17 cellular contexts compared by ENCODE assay signal in the genomic region with DNA sequence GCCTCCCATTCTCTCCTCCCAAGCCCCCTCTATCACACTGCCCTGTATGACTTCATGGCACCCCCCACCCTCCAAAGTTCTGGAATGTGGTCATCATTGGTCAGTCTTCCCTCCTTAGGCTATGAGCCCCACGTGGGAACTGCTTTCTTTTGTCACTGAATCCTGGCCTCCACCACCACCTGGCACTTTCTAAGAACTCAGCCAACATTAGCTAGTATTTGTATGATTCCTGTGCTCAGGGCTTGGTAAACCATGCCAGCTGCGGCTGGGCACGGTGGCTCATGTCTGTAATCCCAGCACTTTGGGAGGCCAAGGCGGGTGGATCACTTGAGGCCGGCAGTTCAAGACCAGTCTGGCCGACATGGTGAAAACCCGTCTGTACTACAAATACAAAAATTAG. TPM values are rescaled to one million over a fixed set of nuclear protein-coding genes. Genes with fewer than 3 reads are reported as not detected.
A peak's percentile ranks its signal among the peaks of the same experiment; 100 is the strongest.
DNase-seq lines count a peak whose midpoint lies in the region; ATAC-seq and TF ChIP-seq lines count a peak whose summit lies in the region.
"Had no signal": no experiment of that assay in that cellular context is flagged by ENCODE, and none has a peak within 500 bp of the region (broad histone marks: within the 10 kb centered on the region; RNA-seq: fewer than 3 reads in every experiment).

No MANE protein-coding gene starts in this region.

- H3K4me3 ChIP-seq in GM23338 = no peak overlapping the region
- H3K4me3 ChIP-seq in OCI-LY1 (ENCODE audit: low read depth, low read length, poor library complexity, severe bottlenecking) = no peak overlapping the region
- no peak overlapping the region for H3K4me3 ChIP-seq in left lung
- H3K4me3 ChIP-seq: breast epithelium, heart right ventricle, testis had no signal

- peaks cover 18% of the 10 kb centered on the region for H3K4me1 Mint-ChIP-seq in GM23338
- H3K4me1 Mint-ChIP-seq in stimulated activated effector memory CD8-positive, alpha-beta T cell treated with anti-CD3 and anti-CD28 coated beads, Interleukin-12 subunit alpha, Interleukin-12 subunit beta, amount 100 ng/mL, for 72 hours = peaks cover 6% of the 10 kb centered on the region

- H3K4me3 Mint-ChIP-seq in GM23338 = no peak overlapping the region
- no peak overlapping the region for H3K4me3 Mint-ChIP-seq in stimulated activated effector memory CD8-positive, alpha-beta T cell treated with anti-CD3 and anti-CD28 coated beads, Interleukin-12 subunit alpha, Interleukin-12 subunit beta, amount 100 ng/mL, for 72 hours
- H3K4me3 Mint-ChIP-seq: activated CD4-positive, alpha-beta memory T cell treated with anti-CD3 and anti-CD28 coated beads for 36 hours; activated naive CD8-positive, alpha-beta T cell treated with anti-CD3 and anti-CD28 coated beads, Interleukin-2, amount 10 ng/mL, durations not matched to agents 7 days and 5 days; activated T-cell treated with anti-CD3 and anti-CD28 coated beads, Interleukin-2, amount 50 U/mL, for 72 hours had no signal

- H3K4me1 ChIP-seq in GM23338 (ENCODE audit: insufficient read depth) (peaks cover 7% of the 10 kb centered on the region), OCI-LY1 (ENCODE audit: insufficient read depth, low read length, severe bottlenecking) (peaks cover 37% of the 10 kb centered on the region), left lung (peaks cover 0 to 2% of the 10 kb centered on the region in 2 donors)
- H3K4me1 ChIP-seq: breast epithelium had no signal

- no peaks in the 10 kb centered on the region for H3K9me2 ChIP-seq in GM23338 (ENCODE audit: insufficient read depth)
- no peaks in the 10 kb centered on the region for H3K9me2 ChIP-seq in OCI-LY1 (ENCODE audit: low read depth, low read length)

- ATAC-seq in GM23338 = no peak
- peak; percentile 31 for ATAC-seq in left lung
- no peak for ATAC-seq in stimulated activated effector memory CD8-positive, alpha-beta T cell treated with anti-CD3 and anti-CD28 coated beads, Interleukin-12 subunit alpha, Interleukin-12 subunit beta, amount 100 ng/mL, for 72 hours
- no peak for ATAC-seq in GM21529 (IDR thresholded peaks at IDR 0.05; ENCODE audit: unreplicated experiment)
- ATAC-seq: activated T-cell treated with anti-CD3 and anti-CD28 coated beads, Interleukin-2, amount 50 U/mL, for 72 hours; SK-N-SH treated with all-trans-retinoic acid at 6 μM for 48 hours had no signal

- no peaks in the 10 kb centered on the region for H4K20me1 ChIP-seq in GM23338 (replicated peaks; ENCODE audit: insufficient read depth)
- no peaks in the 10 kb centered on the region for H4K20me1 ChIP-seq in OCI-LY1 (ENCODE audit: insufficient read depth, low read length)

- H3K36me3 Mint-ChIP-seq in GM23338 (ENCODE audit: low read depth) = peaks cover 10% of the 10 kb centered on the region
- peaks cover 4% of the 10 kb centered on the region for H3K36me3 Mint-ChIP-seq in stimulated activated effector memory CD8-positive, alpha-beta T cell treated with anti-CD3 and anti-CD28 coated beads, Interleukin-12 subunit alpha, Interleukin-12 subunit beta, amount 100 ng/mL, for 72 hours
- H3K36me3 Mint-ChIP-seq: activated CD4-positive, alpha-beta memory T cell treated with anti-CD3 and anti-CD28 coated beads for 36 hours had no signal

- H3K9ac ChIP-seq in OCI-LY1 (ENCODE audit: low read length) = no peak overlapping the region

- peaks cover 21% of the 10 kb centered on the region for H3K9me3 Mint-ChIP-seq in GM23338
- no peaks in the 10 kb centered on the region for H3K9me3 Mint-ChIP-seq in stimulated activated effector memory CD8-positive, alpha-beta T cell treated with anti-CD3 and anti-CD28 coated beads, Interleukin-12 subunit alpha, Interleukin-12 subunit beta, amount 100 ng/mL, for 72 hours
- H3K9me3 Mint-ChIP-seq: activated naive CD8-positive, alpha-beta T cell treated with anti-CD3 and anti-CD28 coated beads, Interleukin-2, amount 10 ng/mL, durations not matched to agents 7 days and 5 days; activated T-cell treated with anti-CD3 and anti-CD28 coated beads, Interleukin-2, amount 50 U/mL, for 72 hours had no signal

- no peaks in the 10 kb centered on the region for H3K79me2 ChIP-seq in GM23338 (replicated peaks; ENCODE audit: insufficient read depth)
- H3K79me2 ChIP-seq in OCI-LY1 (ENCODE audit: insufficient read depth, low read length) = no peaks in the 10 kb centered on the region

- H3K9me3 ChIP-seq in OCI-LY1 (ENCODE audit: low read length) (no peaks in the 10 kb centered on the region), left lung (no peaks in the 10 kb centered on the region)
- H3K9me3 ChIP-seq: breast epithelium, heart right ventricle, testis had no signal

- H3K27me3 ChIP-seq in GM23338 (ENCODE audit: insufficient read depth) (no peaks in the 10 kb centered on the region), OCI-LY1 (ENCODE audit: insufficient read depth, low read length) (no peaks in the 10 kb centered on the region), left lung (no peaks in the 10 kb centered on the region)
- H3K27me3 ChIP-seq: breast epithelium, heart right ventricle, testis had no signal

- H3K36me3 ChIP-seq in GM23338 (ENCODE audit: insufficient read depth) (no peaks in the 10 kb centered on the region), OCI-LY1 (ENCODE audit: insufficient read depth, low read length) (no peaks in the 10 kb centered on the region), left lung (no peaks in the 10 kb centered on the region)
- H3K36me3 ChIP-seq: breast epithelium, heart right ventricle had no signal

- intact Hi-C loops in left lung (cut with DNase I) = no loop called here

- no peak for TF ChIP-seq CTCF in GM23338 (conservative IDR thresholded peaks at IDR 0.05; ENCODE audit: low read depth in 2 of 2)
- TF ChIP-seq CTCF in OCI-LY1 (IDR thresholded peaks at IDR 0.05; ENCODE audit: low read length) = no peak
- no peak for TF ChIP-seq CTCF in left lung (IDR thresholded peaks at IDR 0.05)
- TF ChIP-seq CTCF in GM10248 (IDR thresholded peaks at IDR 0.05; ENCODE audit: control extremely low read depth, extremely low read depth, low read depth, missing control alignments) = no peak

- H3K4me2 ChIP-seq in GM23338 (no peak overlapping the region), OCI-LY1 (ENCODE audit: low read length) (no peak overlapping the region)

- no peaks in the 10 kb centered on the region for H3F3A ChIP-seq in GM23338 (replicated peaks; ENCODE audit: low read depth)
- H3F3A ChIP-seq in OCI-LY1 (ENCODE audit: insufficient read depth, low read length) = no peaks in the 10 kb centered on the region

- DNase-seq in GM23338 (ENCODE audit: low spot score) (no peak), left lung (peak in 1 of 2 donors; percentile 31), NCI-H82 treated with DMSO at 0.1 percent for 48 hours (lab: John Stamatoyannopoulos, UW; ENCODE audit: unreplicated experiment) (no peak), GM10248 (ENCODE audit: extremely low spot score) (no peak), NCI-H1436 treated with DMSO at 0.1 percent for 48 hours (lab: John Stamatoyannopoulos, UW) (no peak)
- DNase-seq in stimulated activated effector memory CD8-positive, alpha-beta T cell treated with anti-CD3 and anti-CD28 coated beads, Interleukin-12 subunit alpha, Interleukin-12 subunit beta, amount 100 ng/mL, for 72 hours (ENCODE audit: low spot score in 2 of 2) = no peak
- DNase-seq: activated CD4-positive, alpha-beta memory T cell treated with anti-CD3 and anti-CD28 coated beads for 36 hours; activated naive CD8-positive, alpha-beta T cell treated with anti-CD3 and anti-CD28 coated beads, Interleukin-2, amount 10 ng/mL, durations not matched to agents 7 days and 5 days; activated T-cell treated with anti-CD3 and anti-CD28 coated beads, Interleukin-2, amount 50 U/mL, for 72 hours; effector CD4-positive, alpha-beta T cell; NCI-H1105 had no signal

- H3K27ac ChIP-seq in GM23338 (ENCODE audit: low read depth) = no peak overlapping the region
- H3K27ac ChIP-seq in OCI-LY1 (ENCODE audit: low read depth, low read length, poor library complexity, severe bottlenecking) = peak overlapping the region; percentile 76
- peak overlapping the region in 1 of 2 donors; percentile 13 for H3K27ac ChIP-seq in left lung

- H2AFZ ChIP-seq in GM23338 (peak overlapping the region; percentile 80), OCI-LY1 (ENCODE audit: low read length) (no peak overlapping the region)

- POLR2A ChIA-PET in GM10248 (lab: Yijun Ruan, JAX) = no interaction called here

- CTCF ChIA-PET in GM10248 (lab: Yijun Ruan, JAX) = interaction anchor here (1.9 kb wide), 1 partner anchor 14 kb away, joined by 3 read pairs; no protein-coding TSS in a partner anchor

- H3K27ac Mint-ChIP-seq in GM23338 = peak overlapping the region; percentile 2; the same call in 1 of the 2 replicates
- H3K27ac Mint-ChIP-seq in stimulated activated effector memory CD8-positive, alpha-beta T cell treated with anti-CD3 and anti-CD28 coated beads, Interleukin-12 subunit alpha, Interleukin-12 subunit beta, amount 100 ng/mL, for 72 hours = peak overlapping the region; percentile 77
- H3K27ac Mint-ChIP-seq: activated CD4-positive, alpha-beta memory T cell treated with anti-CD3 and anti-CD28 coated beads for 36 hours; activated naive CD8-positive, alpha-beta T cell treated with anti-CD3 and anti-CD28 coated beads, Interleukin-2, amount 10 ng/mL, durations not matched to agents 7 days and 5 days; activated T-cell treated with anti-CD3 and anti-CD28 coated beads, Interleukin-2, amount 50 U/mL, for 72 hours had no signal

- peaks cover 15% of the 10 kb centered on the region for H3K27me3 Mint-ChIP-seq in GM23338 (ENCODE audit: insufficient read depth, low read depth, poor library complexity)
- H3K27me3 Mint-ChIP-seq: activated CD4-positive, alpha-beta memory T cell treated with anti-CD3 and anti-CD28 coated beads for 36 hours; activated naive CD8-positive, alpha-beta T cell treated with anti-CD3 and anti-CD28 coated beads, Interleukin-2, amount 10 ng/mL, durations not matched to agents 7 days and 5 days had no signal

TF ChIP-seq in GM23338, 12 proteins besides CTCF, POLR2A, EP300 and RAD21 (continues in another document):
- no peak for TF ChIP-seq CREB1 (CRISPR knock-in tag; IDR thresholded peaks at IDR 0.05; ENCODE audit: low read depth)

RNA-seq across cellular contexts. Expression of a gene that starts 8.5 kb away (rescaled TPM):
- 42.6 and 45.0 TPM in 2 replicates for total RNA-seq in GM23338 (2014; rRNA removed; shearing (Covaris generic))
- polyA plus RNA-seq in GM23338 (2016; fragmentation: Nextera tagmentation; extraction: Ambion mirVana) = 12.1 and 13.9 TPM in 2 replicates
- 10 to 100 TPM; 14.2 to 23.6 TPM for total RNA-seq in left lung

RNA-seq across cellular contexts. Expression of a gene that starts 20.4 kb away (rescaled TPM):
- 28.4 TPM in 2 replicates for total RNA-seq in GM23338 (2014; rRNA removed; shearing (Covaris generic))
- polyA plus RNA-seq in GM23338 (2016; fragmentation: Nextera tagmentation; extraction: Ambion mirVana) = 8.5 and 13.4 TPM in 2 replicates
- 10 to 100 TPM; 53.7 to 72.9 TPM for total RNA-seq in left lung

RNA-seq across cellular contexts. Expression of a gene that starts 25.4 kb away (rescaled TPM):
- total RNA-seq in GM23338 (2014; rRNA removed; shearing (Covaris generic)) = 0.39 and 1.2 TPM in 2 replicates
- polyA plus RNA-seq in GM23338 (2016; fragmentation: Nextera tagmentation; extraction: Ambion mirVana) = 2.7 and 3.5 TPM in 2 replicates
- total RNA-seq in left lung = 10 to 100 TPM; 25.4 to 47.5 TPM

RNA-seq across cellular contexts. Expression of a gene that starts 27.9 kb away (rescaled TPM):
- 0.08 and 1.9 TPM in 2 replicates for total RNA-seq in GM23338 (2014; rRNA removed; shearing (Covaris generic))
- polyA plus RNA-seq in GM23338 (2016; fragmentation: Nextera tagmentation; extraction: Ambion mirVana) = 0.66 and 0.71 TPM in 2 replicates
- total RNA-seq in left lung = 1 to 10 TPM; 1.2 to 2.3 TPM

RNA-seq across cellular contexts. Expression of a gene that starts 32.5 kb away (rescaled TPM):
- 0.66 TPM in 1 of 2 replicates, not detected in the other for total RNA-seq in GM23338 (2014; rRNA removed; shearing (Covaris generic))
- polyA plus RNA-seq in GM23338 (2016; fragmentation: Nextera tagmentation; extraction: Ambion mirVana) = 0.10 and 0.26 TPM in 2 replicates
- total RNA-seq in left lung = under 1 TPM in 1 of 2 donors, not detected in 1; 0.24 TPM
- total RNA-seq: heart right ventricle had no signal

Comparison
In these comparisons a context has a peak if more than half of its experiments do, and no peak if none do; other contexts are left out.
1. RNA of a gene that starts 25.4 kb away (total RNA-seq): 25.4 to 47.5 TPM in left lung; 0.39 to 1.2 TPM in GM23338; every median in the first group is over 10 times any median in the second.